9 cellular contexts compared by ENCODE assay signal in genomic region chr2:157596992-157597681, GRCh38. TPM values are rescaled to one million over a fixed set of nuclear protein-coding genes. Genes with fewer than 3 reads are reported as not detected.
DNase-seq lines count a peak whose midpoint lies in the region; ATAC-seq and TF ChIP-seq lines count a peak whose summit lies in the region.
"Had no signal": no experiment of that assay in that cellular context is flagged by ENCODE, and none has a peak within 500 bp of the region (broad histone marks: within the 10 kb centered on the region; RNA-seq: fewer than 3 reads in every experiment).

No MANE protein-coding gene starts in this region.

- H3K36me3 ChIP-seq in adipocyte (ENCODE audit: control insufficient read depth, insufficient read depth, low read length, severe bottlenecking) (no peaks in the 10 kb centered on the region), iPS-18a (ENCODE audit: control insufficient read depth, low read depth, low read length) (no peaks in the 10 kb centered on the region)

- H3K9me3 Mint-ChIP-seq in CD14-positive monocyte, result no peaks in the 10 kb centered on the region

- no peaks in the 10 kb centered on the region for H3K36me3 Mint-ChIP-seq in CD14-positive monocyte

- intact Hi-C loops in CD14-positive monocyte (cut with micrococcal nuclease), result loop anchor here (5.0 to 10.0 kb wide), 4 partner anchors 102 to 292 kb away; partner anchors contain the start of gene ERMN (in 1 of the 2)

- peaks cover 4 to 13% (median 12%) of the 10 kb centered on the region in 3 donors for H3K27me3 Mint-ChIP-seq in CD14-positive monocyte (ENCODE audit: low read depth in 3 of 3)

- H3K4me3 Mint-ChIP-seq in CD14-positive monocyte, result peak overlapping the region; percentile 52 to 73

- no peak overlapping the region for H3K9ac ChIP-seq in adipocyte (ENCODE audit: low read length)
- no peak overlapping the region for H3K9ac ChIP-seq in iPS-18a (ENCODE audit: low read length)

- TF ChIP-seq POLR2A in GM18505 (IDR thresholded peaks at IDR 0.05; ENCODE audit: borderline replicate concordance, extremely low read depth, insufficient read depth, insufficient read length), result no peak

- H3K9me3 ChIP-seq in adipocyte (ENCODE audit: control insufficient read depth, low read length) (no peaks in the 10 kb centered on the region), iPS-18a (ENCODE audit: control insufficient read depth, low read depth, low read length) (no peaks in the 10 kb centered on the region)

- DNase-seq in CD14-positive monocyte (ENCODE audit: low spot score) (peak; percentile 47), adipocyte (ENCODE audit: low read depth) (peak; percentile 56), SHP77 treated with DMSO at 0.1 percent for 48 hours (lab: John Stamatoyannopoulos, UW) (no peak)
- peak; percentile 59 to 68 for DNase-seq in stimulated activated CD4-positive, alpha-beta T cell treated with anti-CD3 and anti-CD28 coated beads, Interleukin-2, amount 100 ng/mL, for 24 hours

- H3K27ac Mint-ChIP-seq in CD14-positive monocyte, result no peak overlapping the region

- H3K4me1 Mint-ChIP-seq in CD14-positive monocyte, result peaks cover 5% of the 10 kb centered on the region

- H3K4me1 ChIP-seq in adipocyte (ENCODE audit: control insufficient read depth, insufficient read depth, low read length) (peaks cover 7% of the 10 kb centered on the region), iPS-18a (ENCODE audit: control insufficient read depth, low read depth, low read length) (no peaks in the 10 kb centered on the region)

- ATAC-seq in GM21619 (IDR thresholded peaks at IDR 0.05; ENCODE audit: unreplicated experiment), result peak; percentile 77
- ATAC-seq in SK-N-SH treated with all-trans-retinoic acid at 6 μM for 48 hours, result peak; percentile 82
- no peak for ATAC-seq in GM18505 (IDR thresholded peaks at IDR 0.05; ENCODE audit: unreplicated experiment)
- ATAC-seq: HCT116 had no signal

- peak; percentile 56 for TF ChIP-seq CTCF in CD14-positive monocyte (IDR thresholded peaks at IDR 0.05)

- H3K27me3 ChIP-seq in adipocyte (replicated peaks; ENCODE audit: control insufficient read depth, insufficient read depth, low read length) (no peaks in the 10 kb centered on the region), iPS-18a (ENCODE audit: control insufficient read depth, insufficient read depth, low read length) (peaks cover 5% of the 10 kb centered on the region)

- H3K4me3 ChIP-seq in adipocyte (ENCODE audit: low read length) (peak overlapping the region; percentile 67), iPS-18a (ENCODE audit: low read length) (peak overlapping the region; percentile 9)

- no peak overlapping the region for H3K27ac ChIP-seq in iPS-18a (ENCODE audit: low read length)

TF ChIP-seq in SK-N-SH treated with all-trans-retinoic acid at 6 μM for 48 hours, 23 proteins besides CTCF, POLR2A, EP300 and RAD21:
- no peak for TF ChIP-seq ESRRG (CRISPR knock-in tag; IDR thresholded peaks at IDR 0.05)
- no peak for TF ChIP-seq ARNTL (CRISPR knock-in tag; IDR thresholded peaks at IDR 0.05; ENCODE audit: borderline replicate concordance, low read depth)
- TF ChIP-seq TOX (CRISPR knock-in tag; IDR thresholded peaks at IDR 0.05; ENCODE audit: borderline replicate concordance), result no peak
- TF ChIP-seq PATZ1 (CRISPR knock-in tag; IDR thresholded peaks at IDR 0.05; ENCODE audit: borderline replicate concordance), result no peak
- TF ChIP-seq BACH2 (CRISPR knock-in tag; IDR thresholded peaks at IDR 0.05; ENCODE audit: borderline replicate concordance), result no peak
- TF ChIP-seq CSDC2 (CRISPR knock-in tag; IDR thresholded peaks at IDR 0.05), result no peak
- TF ChIP-seq ZNF70 (CRISPR knock-in tag; IDR thresholded peaks at IDR 0.05), result no peak
- no peak for TF ChIP-seq TSHZ2 (CRISPR knock-in tag; IDR thresholded peaks at IDR 0.05)
- no peak for TF ChIP-seq ZFP3 (CRISPR knock-in tag; IDR thresholded peaks at IDR 0.05)
- TF ChIP-seq TCF4 (CRISPR knock-in tag; IDR thresholded peaks at IDR 0.05; ENCODE audit: borderline replicate concordance), result no peak
- no peak for TF ChIP-seq ZNF565 (CRISPR knock-in tag; conservative IDR thresholded peaks at IDR 0.05; ENCODE audit: low read depth)
- TF ChIP-seq ISL1 (CRISPR knock-in tag; IDR thresholded peaks at IDR 0.05), result no peak
- TF ChIP-seq CREB5 (CRISPR knock-in tag; IDR thresholded peaks at IDR 0.05; ENCODE audit: low read depth), result no peak
- TF ChIP-seq RARB (CRISPR knock-in tag; IDR thresholded peaks at IDR 0.05), result no peak
- no peak for TF ChIP-seq PPARA (CRISPR knock-in tag; IDR thresholded peaks at IDR 0.05; ENCODE audit: borderline replicate concordance)
- no peak for TF ChIP-seq POU6F1 (CRISPR knock-in tag; IDR thresholded peaks at IDR 0.05; ENCODE audit: borderline replicate concordance, low read depth)
- TF ChIP-seq ZNF8 (CRISPR knock-in tag; IDR thresholded peaks at IDR 0.05), result no peak
TF ChIP-seq in SK-N-SH treated with all-trans-retinoic acid at 6 μM for 48 hours: peak in this region for 0.

RNA-seq across cellular contexts. Expression of gene ACVR1C, which starts 31.5 kb away (rescaled TPM):
- polyA plus RNA-seq in CD14-positive monocyte, result not detected
